Comparison of ENCODE assay signal across 18 cellular contexts in genomic region chr9:127184641-127185040, GRCh38.
DNase-seq lines count a peak whose midpoint lies in the region; ATAC-seq, FAIRE-seq and TF ChIP-seq lines count a peak whose summit lies in the region.
"Had no signal": no experiment of that assay in that cellular context is flagged by ENCODE, and none has a peak within 500 bp of the region (broad histone marks: within the 10 kb centered on the region; RNA-seq: fewer than 3 reads in every experiment).

No MANE protein-coding gene starts in this region.

- H3K36me3 ChIP-seq in ascending aorta = no peaks in the 10 kb centered on the region
- no peaks in the 10 kb centered on the region for H3K36me3 ChIP-seq in lower lobe of right lung
- H3K36me3 ChIP-seq in H7 (replicated peaks; ENCODE audit: control insufficient read depth, insufficient read depth, low read length) = no peaks in the 10 kb centered on the region; the same call in 1 of the 2 replicates
- H3K36me3 ChIP-seq: colonic mucosa had no signal

- H3K27me3 ChIP-seq in ascending aorta (no peaks in the 10 kb centered on the region), lower lobe of right lung (ENCODE audit: low read depth) (no peaks in the 10 kb centered on the region), H7 (ENCODE audit: control insufficient read depth, insufficient read depth, low read length) (no peaks in the 10 kb centered on the region)
- H3K27me3 ChIP-seq: colonic mucosa had no signal

- intact Hi-C loops in ascending aorta (cut with DNase I) (loop anchor here (1.0 to 5.0 kb wide), 3 partner anchors 30 to 663 kb away; no protein-coding TSS in a partner anchor), lower lobe of right lung (cut with DNase I) (no loop called here)

- H3K27ac ChIP-seq in ascending aorta (peak overlapping the region; percentile 90 to 91), lower lobe of right lung (peak overlapping the region; percentile 18), skin epidermis (peak overlapping the region in 14 of 21 experiments; percentile 21 to 93 (median 72))
- H3K27ac ChIP-seq: colonic mucosa had no signal

- TF ChIP-seq CTCF in ascending aorta (IDR thresholded peaks at IDR 0.05) = no peak
- TF ChIP-seq CTCF in lower lobe of right lung (IDR thresholded peaks at IDR 0.05) = no peak

- FAIRE-seq in urothelium cell line (lab: Jason Lieb, UNC) = no peak
- FAIRE-seq: keratinocyte had no signal

- peaks cover 18 to 49% of the 10 kb centered on the region in 2 donors for H3K4me1 ChIP-seq in ascending aorta
- peaks cover 47% of the 10 kb centered on the region for H3K4me1 ChIP-seq in lower lobe of right lung
- H3K4me1 ChIP-seq: colonic mucosa had no signal

- H3K9me3 ChIP-seq in ascending aorta (no peaks in the 10 kb centered on the region), lower lobe of right lung (no peaks in the 10 kb centered on the region)
- H3K9me3 ChIP-seq: colonic mucosa had no signal

- H3K4me3 ChIP-seq in ascending aorta (no peak overlapping the region), lower lobe of right lung (no peak overlapping the region), skin epidermis (no peak overlapping the region), H7 (ENCODE audit: insufficient read depth, low read depth, low read length) (no peak overlapping the region)
- H3K4me3 ChIP-seq: colonic mucosa had no signal

- DNase-seq in ascending aorta (ENCODE audit: low spot score in 2 of 2) (no peak), lower lobe of right lung (no peak), urothelium cell line (ENCODE audit: low spot score) (no peak), H7 (no peak)
- DNase-seq: activated CD4-positive, alpha-beta T cell treated with anti-CD3 and anti-CD28 coated beads for 36 hours; activated naive CD4-positive, alpha-beta T cell treated with anti-CD3 and anti-CD28 coated beads, Interleukin-2, amount 10 ng/mL, durations not matched to agents 7 days and 5 days; colonic mucosa; H9; Kasumi-1; NCI-H1417 treated with DMSO at 0.1 percent for 48 hours; NCI-H82; stimulated activated CD4-positive, alpha-beta T cell treated with anti-CD3 and anti-CD28 coated beads, Interleukin-4, amount 100 ng/mL, for 4 hours had no signal

- ATAC-seq in GM18511 (IDR thresholded peaks at IDR 0.05; ENCODE audit: unreplicated experiment) = peak; percentile 17
- no peak for ATAC-seq in lower lobe of right lung
- ATAC-seq in GM21737 (IDR thresholded peaks at IDR 0.05; ENCODE audit: unreplicated experiment) = no peak
- no peak for ATAC-seq in HG03095 (IDR thresholded peaks at IDR 0.05; ENCODE audit: unreplicated experiment)
- ATAC-seq: activated CD4-positive, alpha-beta T cell treated with anti-CD3 and anti-CD28 coated beads for 36 hours; SK-N-SH treated with all-trans-retinoic acid at 6 μM for 48 hours had no signal

Comparison
In these comparisons a context has a peak if more than half of its experiments do, and no peak if none do; other contexts are left out.
1. H3K27ac ChIP-seq: peak in every context shown above with its lines; median percentile 90 in ascending aorta; 72 in skin epidermis; 18 in lower lobe of right lung.